Comparison of ENCODE assay signal across 1 cellular context in the genomic region with DNA sequence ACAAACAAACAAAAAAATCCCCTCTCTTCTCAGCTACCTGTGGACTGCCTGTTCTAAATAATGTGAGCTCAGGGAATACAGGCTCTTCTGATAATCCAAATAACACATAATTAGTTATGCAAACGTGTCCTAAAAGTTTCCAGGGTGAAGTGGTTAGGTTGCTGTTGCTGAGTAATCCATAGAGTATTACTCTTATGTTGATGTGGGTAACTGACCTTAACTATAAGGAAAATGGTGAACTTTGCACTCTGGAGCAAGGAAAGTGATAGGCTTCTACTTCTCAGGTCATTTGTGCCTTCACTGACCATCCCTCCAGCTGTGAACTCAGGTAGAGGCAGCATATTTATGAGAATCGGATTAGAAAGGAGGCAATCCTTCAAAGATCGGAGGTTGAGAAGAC.
TF ChIP-seq lines count a peak whose summit lies in the region.

No MANE protein-coding gene starts in this region.

TF ChIP-seq in GM12878, 131 proteins besides CTCF, POLR2A, EP300 and RAD21:
- TF ChIP-seq, protein P1, sequence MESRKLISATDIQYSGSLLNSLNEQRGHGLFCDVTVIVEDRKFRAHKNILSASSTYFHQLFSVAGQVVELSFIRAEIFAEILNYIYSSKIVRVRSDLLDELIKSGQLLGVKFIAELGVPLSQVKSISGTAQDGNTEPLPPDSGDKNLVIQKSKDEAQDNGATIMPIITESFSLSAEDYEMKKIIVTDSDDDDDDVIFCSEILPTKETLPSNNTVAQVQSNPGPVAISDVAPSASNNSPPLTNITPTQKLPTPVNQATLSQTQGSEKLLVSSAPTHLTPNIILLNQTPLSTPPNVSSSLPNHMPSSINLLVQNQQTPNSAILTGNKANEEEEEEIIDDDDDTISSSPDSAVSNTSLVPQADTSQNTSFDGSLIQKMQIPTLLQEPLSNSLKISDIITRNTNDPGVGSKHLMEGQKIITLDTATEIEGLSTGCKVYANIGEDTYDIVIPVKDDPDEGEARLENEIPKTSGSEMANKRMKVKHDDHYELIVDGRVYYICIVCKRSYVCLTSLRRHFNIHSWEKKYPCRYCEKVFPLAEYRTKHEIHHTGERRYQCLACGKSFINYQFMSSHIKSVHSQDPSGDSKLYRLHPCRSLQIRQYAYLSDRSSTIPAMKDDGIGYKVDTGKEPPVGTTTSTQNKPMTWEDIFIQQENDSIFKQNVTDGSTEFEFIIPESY (IDR thresholded peaks at IDR 0.05): no peak
- peak in 1 of 2 experiments; percentile 31; a peak in 1 of 4 replicates for TF ChIP-seq IKZF2 (IDR thresholded peaks at IDR 0.05)
